ENCODE assay signal across 8 cellular contexts in genomic region chr7:107044347-107045194, GRCh38. TPM values are rescaled to one million over a fixed set of nuclear protein-coding genes. Genes with fewer than 3 reads are reported as not detected.
A peak's percentile ranks its signal among the peaks of the same experiment; 100 is the strongest.
DNase-seq lines count a peak whose midpoint lies in the region; ATAC-seq and TF ChIP-seq lines count a peak whose summit lies in the region.

Gene PRKAR2B, plus strand, starts transcription at chr7:107044705. Its CDS starts 203 bp downstream, at chr7:107044908.

- WGBS in ectodermal cell, 2 experiments: 0 to 1% methylated on average over 110 of the region's 110 CpGs
- WGBS in lung, 2 donors: 0 to 1% methylated on average over 70 to 110 of the region's 110 CpGs

- H3K36me3 Mint-ChIP-seq in activated CD8-positive, alpha-beta T cell treated with anti-CD3 and anti-CD28 coated beads, Interleukin-2, amount 10 ng/mL, durations not matched to agents 7 days and 5 days (ENCODE audit: low read depth): no peaks in the 10 kb centered on the region

- no peak for DNase-seq in AG09309 (ENCODE audit: low read depth)
- DNase-seq in NCI-H526 treated with DMSO at 0.1 percent for 48 hours (lab: John Stamatoyannopoulos, UW): peak; percentile 86
- DNase-seq in activated CD8-positive, alpha-beta T cell treated with anti-CD3 and anti-CD28 coated beads, Interleukin-2, amount 10 ng/mL, durations not matched to agents 7 days and 5 days: peak; percentile 79
- peak; percentile 52 for DNase-seq in lung (ENCODE audit: low spot score)
- peak; percentile 27 to 63 (median 41) for DNase-seq in stimulated activated CD4-positive, alpha-beta T cell treated with anti-CD3 and anti-CD28 coated beads, TNF-alpha, amount 100 ng/mL, for 24 hours (ENCODE audit: low read depth in 3 of 3)

- H3K36me3 ChIP-seq in ectodermal cell (ENCODE audit: control insufficient read depth, insufficient read depth, low read length): no peaks in the 10 kb centered on the region
- H3K36me3 ChIP-seq in lung (ENCODE audit: control insufficient read depth in 2 of 2, insufficient read depth in 2 of 2, low read length in 2 of 2): no peaks in the 10 kb centered on the region

- CTCF ChIA-PET in activated CD8-positive, alpha-beta T cell treated with anti-CD3 and anti-CD28 coated beads, Interleukin-2, amount 10 ng/mL, durations not matched to agents 7 days and 5 days (lab: Charles Lee): no interaction called here

- H3K27ac Mint-ChIP-seq in activated CD8-positive, alpha-beta T cell treated with anti-CD3 and anti-CD28 coated beads, Interleukin-2, amount 10 ng/mL, durations not matched to agents 7 days and 5 days: no peak within 1 kb of the TSS

- peaks cover 7% of the 10 kb centered on the region for H3K4me1 Mint-ChIP-seq in activated CD8-positive, alpha-beta T cell treated with anti-CD3 and anti-CD28 coated beads, Interleukin-2, amount 10 ng/mL, durations not matched to agents 7 days and 5 days (ENCODE audit: low read depth)

- peak within 1 kb of the TSS; percentile 82 for H3K4me3 Mint-ChIP-seq in activated CD8-positive, alpha-beta T cell treated with anti-CD3 and anti-CD28 coated beads, Interleukin-2, amount 10 ng/mL, durations not matched to agents 7 days and 5 days

- H3K4me1 ChIP-seq in ectodermal cell (ENCODE audit: control insufficient read depth, insufficient read depth, low read length) (no peaks in the 10 kb centered on the region), lung (ENCODE audit: control insufficient read depth in 2 of 2, insufficient read depth in 2 of 2, low read length in 2 of 2) (peaks cover 3 to 5% of the 10 kb centered on the region in 2 donors)

- no peaks in the 10 kb centered on the region for H3K9me3 Mint-ChIP-seq in activated CD8-positive, alpha-beta T cell treated with anti-CD3 and anti-CD28 coated beads, Interleukin-2, amount 10 ng/mL, durations not matched to agents 7 days and 5 days (ENCODE audit: insufficient read depth)

- H3K27ac ChIP-seq in ectodermal cell (ENCODE audit: insufficient read depth, low read depth, low read length, poor library complexity, severe bottlenecking): peak within 1 kb of the TSS; percentile 60
- H3K27ac ChIP-seq in lung (ENCODE audit: low read depth in 1 of 2, low read length in 1 of 2): peak within 1 kb of the TSS; percentile 51 to 80

- no peak for TF ChIP-seq CTCF in AG09309 (IDR thresholded peaks at IDR 0.05; ENCODE audit: control insufficient read depth, insufficient read depth, low read depth, low read length, missing control alignments)
- TF ChIP-seq CTCF in lung (IDR thresholded peaks at IDR 0.05; ENCODE audit: control extremely low read depth, extremely low read depth): no peak

- H3K27me3 Mint-ChIP-seq in activated CD8-positive, alpha-beta T cell treated with anti-CD3 and anti-CD28 coated beads, Interleukin-2, amount 10 ng/mL, durations not matched to agents 7 days and 5 days (ENCODE audit: low read depth): peaks cover 27% of the 10 kb centered on the region

- H3K4me3 ChIP-seq in AG09309 (ENCODE audit: control insufficient read depth, low read depth, low read length): peak within 1 kb of the TSS; percentile 74
- H3K4me3 ChIP-seq in ectodermal cell (ENCODE audit: insufficient read depth, low read depth, low read length): peak within 1 kb of the TSS; percentile 87
- H3K4me3 ChIP-seq in lung: peak within 1 kb of the TSS; percentile 51

- POLR2A ChIA-PET in activated CD8-positive, alpha-beta T cell treated with anti-CD3 and anti-CD28 coated beads, Interleukin-2, amount 10 ng/mL, durations not matched to agents 7 days and 5 days (lab: Charles Lee): interaction anchor here (0.9 kb wide), 1 partner anchor 86 kb away, joined by 3 read pairs; no protein-coding TSS in a partner anchor

- H3K27me3 ChIP-seq in ectodermal cell (ENCODE audit: control insufficient read depth, insufficient read depth, low read length, poor library complexity, severe bottlenecking) (no peaks in the 10 kb centered on the region), lung (ENCODE audit: control insufficient read depth, insufficient read depth) (no peaks in the 10 kb centered on the region)

- ATAC-seq in GM19043 (IDR thresholded peaks at IDR 0.05; ENCODE audit: low read depth, unreplicated experiment) (peak; percentile 88), HG03439 (IDR thresholded peaks at IDR 0.05; ENCODE audit: unreplicated experiment) (peak; percentile 68), lung (ENCODE audit: insufficient read depth, low FRiP score) (peak; percentile 93)
- peak; percentile 97 for ATAC-seq in activated CD8-positive, alpha-beta T cell treated with anti-CD3 and anti-CD28 coated beads, Interleukin-2, amount 10 ng/mL, durations not matched to agents 7 days and 5 days

- H3K9me3 ChIP-seq in ectodermal cell (ENCODE audit: control insufficient read depth, low read length) (no peaks in the 10 kb centered on the region), lung (ENCODE audit: control insufficient read depth in 2 of 2, insufficient read depth in 1 of 2, low read length in 1 of 2) (no peaks in the 10 kb centered on the region)

RNA-seq across cellular contexts. Expression of gene PRKAR2B, which starts in this region (rescaled TPM):
- total RNA-seq in activated CD8-positive, alpha-beta T cell treated with anti-CD3 and anti-CD28 coated beads, Interleukin-2, amount 10 ng/mL, durations not matched to agents 7 days and 5 days: 1 to 10 TPM; 1.6 to 1.9 TPM
- 24.4 TPM for polyA plus RNA-seq in ectodermal cell (2013, experiment 1 of 4)
- polyA plus RNA-seq in ectodermal cell (2013, experiment 2 of 4): 24.1 TPM
- 20.4 TPM for polyA plus RNA-seq in ectodermal cell (2013, experiment 3 of 4)
- 20.5 TPM for polyA plus RNA-seq in ectodermal cell (2013, experiment 4 of 4)
- total RNA-seq in lung: 10 to 100 TPM in 1 of 2 donors, 1 to 10 TPM in 1; 6.6 to 15.0 TPM
- polyA plus RNA-seq in lung: 1 to 10 TPM; 3.5 to 4.9 TPM
